ENCODE assay signal across 8 cellular contexts in the genomic region with DNA sequence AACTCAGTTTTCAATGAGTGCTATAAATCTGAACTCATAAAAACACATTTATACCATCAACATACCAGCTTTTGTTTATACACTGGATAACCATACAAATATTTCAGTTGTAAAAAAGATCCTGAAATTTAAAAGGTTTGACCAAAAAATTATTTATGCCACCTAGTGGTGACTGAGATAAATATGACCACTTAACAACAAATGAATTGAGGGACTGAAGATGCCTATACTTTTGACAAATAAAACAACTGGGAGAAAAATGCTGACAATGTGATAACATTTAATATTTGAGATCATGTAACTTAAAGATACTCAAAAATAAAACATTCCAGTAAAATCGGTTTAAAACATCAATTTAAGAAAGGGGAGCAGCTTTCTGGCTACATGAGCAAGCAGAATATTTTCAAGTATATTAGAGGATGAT. TPM values are rescaled to one million over a fixed set of nuclear protein-coding genes. Genes with fewer than 3 reads are reported as not detected.
A peak's percentile ranks its signal among the peaks of the same experiment; 100 is the strongest.
DNase-seq lines count a peak whose midpoint lies in the region; ATAC-seq, FAIRE-seq and TF ChIP-seq lines count a peak whose summit lies in the region.

No MANE protein-coding gene starts in this region.

- no peak overlapping the region for H3K4me3 Mint-ChIP-seq in activated B cell treated with CpG ODN at 0.5 μM for 24 hours

- peak; percentile 6 for DNase-seq in COR-L47 (lab: John Stamatoyannopoulos, UW)
- DNase-seq in HTR-8/SVneo (ENCODE audit: insufficient read length, low spot score) = peak; percentile 41
- no peak for DNase-seq in activated B cell treated with CpG ODN at 0.5 μM for 24 hours
- peak; percentile 52 for DNase-seq in iris pigment epithelial cell (ENCODE audit: low read depth)
- DNase-seq in vagina (ENCODE audit: extremely low spot score in 2 of 2) = no peak
- DNase-seq in GF-D8 (lab: John Stamatoyannopoulos, UW) = no peak

- ATAC-seq in activated B cell treated with CpG ODN at 0.5 μM for 24 hours (ENCODE audit: low read depth) = no peak
- no peak for ATAC-seq in activated CD4-positive, CD25-positive, alpha-beta regulatory T cell treated with anti-CD3 and anti-CD28 coated beads, Interleukin-2, amount 50 U/mL, for 24 hours
- no peak for ATAC-seq in esophagus mucosa

- no peak for TF ChIP-seq POLR2A in vagina (IDR thresholded peaks at IDR 0.05)

- TF ChIP-seq CTCF in activated B cell treated with CpG ODN at 0.5 μM for 24 hours (IDR thresholded peaks at IDR 0.05) (peak; percentile 9), vagina (IDR thresholded peaks at IDR 0.05) (peak in 2 of 3 experiments; percentile 38 to 47)

- no peak overlapping the region for H3K27ac ChIP-seq in vagina

- no peaks in the 10 kb centered on the region for H3K27me3 ChIP-seq in vagina

- H3K4me1 Mint-ChIP-seq in activated B cell treated with CpG ODN at 0.5 μM for 24 hours = peaks cover 3% of the 10 kb centered on the region

- H3K9me3 Mint-ChIP-seq in activated B cell treated with CpG ODN at 0.5 μM for 24 hours = no peaks in the 10 kb centered on the region

- no peaks in the 10 kb centered on the region for H3K4me1 ChIP-seq in vagina

- no peaks in the 10 kb centered on the region for H3K27me3 Mint-ChIP-seq in activated B cell treated with CpG ODN at 0.5 μM for 24 hours

- POLR2A ChIA-PET in activated B cell treated with CpG ODN at 0.5 μM for 24 hours (lab: Charles Lee) = no interaction called here

- H3K27ac Mint-ChIP-seq in activated B cell treated with CpG ODN at 0.5 μM for 24 hours = peak overlapping the region; percentile 27

- no peak for FAIRE-seq in HTR-8/SVneo (lab: Jason Lieb, UNC)

- no peak overlapping the region for H3K4me3 ChIP-seq in vagina

- CTCF ChIA-PET in activated B cell treated with CpG ODN at 0.5 μM for 24 hours (lab: Charles Lee) = interaction anchor here (0.8 to 1.6 kb wide), 12 partner anchors 11 to 421 kb away, joined by 3 to 20 read pairs (median 4); partner anchors contain the start of genes CD200, GCSAM and SLC9C1

- intact Hi-C loops in activated B cell treated with CpG ODN at 0.5 μM for 24 hours (cut with micrococcal nuclease) = loop anchor here (1.0 kb wide), 5 partner anchors 12 to 419 kb away; no protein-coding TSS in a partner anchor
- intact Hi-C loops in vagina (cut with DNase I) = no loop called here

- peaks cover 67% of the 10 kb centered on the region for H3K36me3 Mint-ChIP-seq in activated B cell treated with CpG ODN at 0.5 μM for 24 hours (ENCODE audit: low read depth)

- H3K36me3 ChIP-seq in vagina = peaks cover 0 to 35% of the 10 kb centered on the region in 2 donors

- no peaks in the 10 kb centered on the region for H3K9me3 ChIP-seq in vagina

RNA-seq across cellular contexts. Expression of gene ATG3, which starts 30.4 kb away (rescaled TPM):
- total RNA-seq in activated B cell treated with CpG ODN at 0.5 μM for 24 hours (48.3 and 54.9 TPM in 2 replicates), vagina (56.5 TPM), esophagus mucosa (41.0 TPM)

RNA-seq across cellular contexts. Expression of gene SLC35A5, which starts 30.5 kb away (rescaled TPM):
- total RNA-seq in activated B cell treated with CpG ODN at 0.5 μM for 24 hours (25.1 and 26.6 TPM in 2 replicates), vagina (12.8 TPM), esophagus mucosa (15.9 TPM)

RNA-seq across cellular contexts. Expression of gene BTLA, which starts 32.1 kb away (rescaled TPM):
- total RNA-seq in activated B cell treated with CpG ODN at 0.5 μM for 24 hours (49.8 and 53.2 TPM in 2 replicates), vagina (3.2 TPM), esophagus mucosa (0.44 TPM)

Comparison
In these comparisons a context has a peak if more than half of its experiments do, and no peak if none do; other contexts are left out.
1. DNase-seq: peak in COR-L47 (single experiment), HTR-8/SVneo (single experiment) and iris pigment epithelial cell (single experiment); none in activated B cell treated with CpG ODN at 0.5 μM for 24 hours (single experiment), vagina (0 of 2) and GF-D8 (single experiment).
2. RNA of gene BTLA, which starts 32.1 kb away (total RNA-seq): 49.8 to 53.2 TPM in activated B cell treated with CpG ODN at 0.5 μM for 24 hours; 3.2 TPM in vagina (single experiment) and 0.44 TPM in esophagus mucosa (single experiment); every median in the first group is over 10 times any median in the second.